Comparison of ENCODE assay signal across 14 cellular contexts in the genomic region with DNA sequence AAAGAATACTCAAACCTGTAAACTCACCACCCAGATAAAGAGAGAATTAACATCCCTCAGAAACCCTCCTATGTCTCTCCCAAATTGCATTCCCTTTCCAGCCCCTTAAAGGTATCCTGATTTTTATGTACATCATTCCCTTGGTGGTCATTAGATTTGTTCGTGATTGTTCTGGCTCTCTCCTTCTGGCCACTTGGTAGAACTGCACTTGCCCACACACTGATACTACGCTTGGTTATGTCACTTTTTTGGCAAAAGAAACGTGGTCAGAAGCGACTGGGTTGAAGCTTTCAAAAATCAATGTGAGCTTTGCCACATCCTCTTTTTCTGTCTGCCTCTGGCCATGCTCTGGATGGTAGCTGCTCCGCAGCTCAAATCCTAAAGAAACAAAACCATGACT.
DNase-seq lines count a peak whose midpoint lies in the region; TF ChIP-seq lines count a peak whose summit lies in the region.
"Had no signal": no experiment of that assay in that cellular context is flagged by ENCODE, and none has a peak within 500 bp of the region (broad histone marks: within the 10 kb centered on the region; RNA-seq: fewer than 3 reads in every experiment).

No MANE protein-coding gene starts in this region.

- intact Hi-C loops in A673 (cut with micrococcal nuclease; ENCODE audit: unreplicated experiment) = no loop called here
- intact Hi-C loops in CD4-positive, alpha-beta memory T cell (cut with micrococcal nuclease) = no loop called here

- no peak overlapping the region for H3K4me3 ChIP-seq in A673 (ENCODE audit: low read depth, low read length, poor library complexity, severe bottlenecking)
- no peak overlapping the region for H3K4me3 ChIP-seq in CD4-positive, alpha-beta memory T cell (ENCODE audit: low read length in 2 of 2)
- H3K4me3 ChIP-seq: uterus had no signal

- H2BK120ac ChIP-seq in H9 (ENCODE audit: low read depth, low read length, poor library complexity, severe bottlenecking) = no peak overlapping the region

- H3K18ac ChIP-seq in H9 (ENCODE audit: insufficient read length, low read depth, low read length) = no peak overlapping the region

- no peaks in the 10 kb centered on the region; a peak in 1 of 5 replicates for H3K9me3 Mint-ChIP-seq in H9
- H3K9me3 Mint-ChIP-seq in glutamatergic neuron (ENCODE audit: unreplicated experiment) = peaks cover 3% of the 10 kb centered on the region
- no peaks in the 10 kb centered on the region for H3K9me3 Mint-ChIP-seq in CD4-positive, alpha-beta memory T cell
- H3K9me3 Mint-ChIP-seq: activated naive CD4-positive, alpha-beta T cell treated with anti-CD3 and anti-CD28 coated beads, Interleukin-2, amount 10 ng/mL, durations not matched to agents 7 days and 5 days had no signal

- H3K4me2 ChIP-seq in H9 (ENCODE audit: insufficient read depth, insufficient read length, low read length) = no peak overlapping the region

- H3K36me3 Mint-ChIP-seq in H9 (ENCODE audit: insufficient read depth in 1 of 3, low read depth in 3 of 3) (no peaks in the 10 kb centered on the region), glutamatergic neuron (ENCODE audit: unreplicated experiment) (no peaks in the 10 kb centered on the region)
- H3K36me3 Mint-ChIP-seq in CD4-positive, alpha-beta memory T cell = no peaks in the 10 kb centered on the region
- H3K36me3 Mint-ChIP-seq: activated naive CD4-positive, alpha-beta T cell treated with anti-CD3 and anti-CD28 coated beads, Interleukin-2, amount 10 ng/mL, durations not matched to agents 7 days and 5 days had no signal

- H2BK12ac ChIP-seq in H9 (ENCODE audit: insufficient read length, low read depth, low read length) = no peak overlapping the region

- H3K27me3 ChIP-seq in A673 (replicated peaks; ENCODE audit: insufficient read depth, low read depth, low read length, poor library complexity) = no peaks in the 10 kb centered on the region
- H3K27me3 ChIP-seq in H9 (ENCODE audit: insufficient read depth, low read length) = no peaks in the 10 kb centered on the region
- H3K27me3 ChIP-seq in CD4-positive, alpha-beta memory T cell (ENCODE audit: insufficient read depth, low read length) = no peaks in the 10 kb centered on the region
- H3K27me3 ChIP-seq: uterus had no signal

- no peak overlapping the region for H3K27ac Mint-ChIP-seq in H9
- H3K27ac Mint-ChIP-seq in glutamatergic neuron (ENCODE audit: unreplicated experiment) = no peak overlapping the region
- H3K27ac Mint-ChIP-seq in CD4-positive, alpha-beta memory T cell = no peak overlapping the region
- H3K27ac Mint-ChIP-seq: activated naive CD4-positive, alpha-beta T cell treated with anti-CD3 and anti-CD28 coated beads, Interleukin-2, amount 10 ng/mL, durations not matched to agents 7 days and 5 days had no signal

- CTCF ChIA-PET in A673 (lab: Charles Lee) = no interaction called here
- CTCF ChIA-PET in CD4-positive, alpha-beta memory T cell (lab: Charles Lee; ENCODE audit: partially characterized antibody) = no interaction called here

- no peak overlapping the region for H2AFZ ChIP-seq in H9 (ENCODE audit: low read length)

- no peaks in the 10 kb centered on the region for H3K79me2 ChIP-seq in H9 (ENCODE audit: insufficient read depth, low read length)

- H3K56ac ChIP-seq in H9 (ENCODE audit: insufficient read length, low read depth, low read length) = no peak overlapping the region

- no peak overlapping the region for H3K14ac ChIP-seq in H9 (ENCODE audit: insufficient read depth, low read length)

- POLR2A ChIA-PET in A673 (lab: Charles Lee; ENCODE audit: low non-redundant PET) = no interaction called here
- POLR2A ChIA-PET in CD4-positive, alpha-beta memory T cell (lab: Charles Lee; ENCODE audit: partially characterized antibody) = no interaction called here

- no CpG with 5 or more reads among the region's 5 CpGs for WGBS in H9 (ENCODE audit: extremely low coverage, insufficient read length, low lambda C conversion rate)

- H3K27me3 Mint-ChIP-seq in H9 (ENCODE audit: low read depth) (no peaks in the 10 kb centered on the region; the same call in 1 of the 2 replicates), glutamatergic neuron (ENCODE audit: unreplicated experiment) (no peaks in the 10 kb centered on the region)
- peaks cover 0 to 2% of the 10 kb centered on the region in 2 donors for H3K27me3 Mint-ChIP-seq in CD4-positive, alpha-beta memory T cell

- H3K4ac ChIP-seq in H9 (ENCODE audit: low read depth, low read length) = no peak overlapping the region

- no peak overlapping the region for H4K5ac ChIP-seq in H9 (ENCODE audit: insufficient read length, low read depth, low read length)

- no peak overlapping the region for H2AK5ac ChIP-seq in H9 (ENCODE audit: insufficient read length, low read length)

- H3K79me1 ChIP-seq in H9 (ENCODE audit: insufficient read depth, low read depth, low read length, poor library complexity, severe bottlenecking) = no peaks in the 10 kb centered on the region

- no peaks in the 10 kb centered on the region for H3K23me2 ChIP-seq in H9 (ENCODE audit: insufficient read length, low read depth, low read length, poor library complexity, severe bottlenecking)

- H2BK20ac ChIP-seq in H9 (ENCODE audit: low read depth, low read length, poor library complexity, severe bottlenecking) = no peak overlapping the region

- 0 out of 2 replicates have a peak, but pooled peaks have one; percentile 22 for TF ChIP-seq CTCF in A673 (conservative IDR thresholded peaks at IDR 0.05; ENCODE audit: low read depth, low read length)
- TF ChIP-seq CTCF in H9 (conservative IDR thresholded peaks at IDR 0.05) = peak; percentile 60
- TF ChIP-seq CTCF in glutamatergic neuron (IDR thresholded peaks at IDR 0.05; ENCODE audit: partially characterized antibody, unreplicated experiment) = peak; percentile 59
- no peak for TF ChIP-seq CTCF in GM10266 (IDR thresholded peaks at IDR 0.05; ENCODE audit: control insufficient read depth, insufficient read depth, low read depth, missing control alignments)

- H3K27ac ChIP-seq in A673 (ENCODE audit: low read depth, low read length, poor library complexity, severe bottlenecking) = no peak overlapping the region
- no peak overlapping the region for H3K27ac ChIP-seq in H9 (ENCODE audit: insufficient read length, low read depth, low read length)
- no peak overlapping the region for H3K27ac ChIP-seq in CD4-positive, alpha-beta memory T cell (ENCODE audit: low read depth, low read length)
- H3K27ac ChIP-seq: uterus had no signal

- DNase-seq in A673 (ENCODE audit: low spot score) (no peak), H9 (peak; percentile 29), OCI-M1 (lab: John Stamatoyannopoulos, UW) (peak; percentile 3), glutamatergic neuron (no peak), GM10266 (ENCODE audit: extremely low spot score) (no peak), hepatic stellate cell (ENCODE audit: low spot score) (no peak), epidermal melanocyte (ENCODE audit: insufficient read length, low spot score) (no peak)
- DNase-seq in CD4-positive, alpha-beta memory T cell = no peak
- DNase-seq: activated naive CD4-positive, alpha-beta T cell treated with anti-CD3 and anti-CD28 coated beads, Interleukin-2, amount 10 ng/mL, durations not matched to agents 7 days and 5 days; effector CD8-positive, alpha-beta T cell; NCI-H2107; stimulated activated naive CD4-positive, alpha-beta T cell; SW 1271; uterus had no signal

- H3K23ac ChIP-seq in H9 (ENCODE audit: insufficient read length, low read depth, low read length) = no peak overlapping the region

- no TSS peak for BruUV-seq in A673 (replicated peaks; lab: Mats Ljungman, UMichigan)

- no peak overlapping the region for H3K9ac ChIP-seq in H9 (ENCODE audit: extremely low read depth, insufficient read length, low read length)

- H2BK5ac ChIP-seq in H9 (ENCODE audit: insufficient read length, low read length) = no peak overlapping the region

- no peak overlapping the region for H2BK15ac ChIP-seq in H9 (ENCODE audit: low read depth, low read length)

- no peak overlapping the region for H3K4me3 Mint-ChIP-seq in H9
- no peak overlapping the region for H3K4me3 Mint-ChIP-seq in glutamatergic neuron (ENCODE audit: unreplicated experiment)
- H3K4me3 Mint-ChIP-seq in CD4-positive, alpha-beta memory T cell = no peak overlapping the region
- H3K4me3 Mint-ChIP-seq: activated naive CD4-positive, alpha-beta T cell treated with anti-CD3 and anti-CD28 coated beads, Interleukin-2, amount 10 ng/mL, durations not matched to agents 7 days and 5 days had no signal

- no peaks in the 10 kb centered on the region for H3K36me3 ChIP-seq in A673 (ENCODE audit: insufficient read depth, low read length, poor library complexity, severe bottlenecking)
- H3K36me3 ChIP-seq in CD4-positive, alpha-beta memory T cell (ENCODE audit: insufficient read depth, low read length) = no peaks in the 10 kb centered on the region
- H3K36me3 ChIP-seq: uterus had no signal

- no peak overlapping the region for H4K91ac ChIP-seq in H9 (ENCODE audit: insufficient read length, low read depth, low read length)

- H3K4me1 Mint-ChIP-seq in H9 = no peaks in the 10 kb centered on the region
- H3K4me1 Mint-ChIP-seq in glutamatergic neuron (ENCODE audit: low read depth, unreplicated experiment) = peaks cover 3% of the 10 kb centered on the region
- no peaks in the 10 kb centered on the region for H3K4me1 Mint-ChIP-seq in CD4-positive, alpha-beta memory T cell
- H3K4me1 Mint-ChIP-seq: activated naive CD4-positive, alpha-beta T cell treated with anti-CD3 and anti-CD28 coated beads, Interleukin-2, amount 10 ng/mL, durations not matched to agents 7 days and 5 days had no signal

- H3K9me3 ChIP-seq in A673 (ENCODE audit: low read depth, low read length, poor library complexity, severe bottlenecking) (no peaks in the 10 kb centered on the region), H9 (ENCODE audit: control insufficient read depth, low read depth, low read length) (no peaks in the 10 kb centered on the region)
- H3K9me3 ChIP-seq in CD4-positive, alpha-beta memory T cell (ENCODE audit: control insufficient read depth in 1 of 2, low read length in 2 of 2) = no peaks in the 10 kb centered on the region
- H3K9me3 ChIP-seq: uterus had no signal

- no peaks in the 10 kb centered on the region for H4K20me1 ChIP-seq in H9 (ENCODE audit: control insufficient read depth, insufficient read depth, insufficient read length)

- H3K4me1 ChIP-seq in A673 (ENCODE audit: insufficient read depth, low read length, poor library complexity, severe bottlenecking) (no peaks in the 10 kb centered on the region), H9 (ENCODE audit: insufficient read depth, low read length) (no peaks in the 10 kb centered on the region)
- H3K4me1 ChIP-seq in CD4-positive, alpha-beta memory T cell (ENCODE audit: insufficient read depth, low read length) = no peaks in the 10 kb centered on the region
- H3K4me1 ChIP-seq: uterus had no signal

- H3T11ph ChIP-seq in H9 (ENCODE audit: low read length) = no peak overlapping the region

- H4K8ac ChIP-seq in H9 (replicated peaks; ENCODE audit: insufficient read length, low read depth, low read length) = no peak overlapping the region

Comparison
In these comparisons a context has a peak if more than half of its experiments do, and no peak if none do; other contexts are left out.
1. DNase-seq: peak in H9 (single experiment) and OCI-M1 (single experiment); none in A673 (single experiment), glutamatergic neuron (single experiment), CD4-positive, alpha-beta memory T cell (0 of 5), GM10266 (single experiment), hepatic stellate cell (single experiment) and epidermal melanocyte (single experiment).